13 cellular contexts compared by ENCODE assay signal in the genomic region with DNA sequence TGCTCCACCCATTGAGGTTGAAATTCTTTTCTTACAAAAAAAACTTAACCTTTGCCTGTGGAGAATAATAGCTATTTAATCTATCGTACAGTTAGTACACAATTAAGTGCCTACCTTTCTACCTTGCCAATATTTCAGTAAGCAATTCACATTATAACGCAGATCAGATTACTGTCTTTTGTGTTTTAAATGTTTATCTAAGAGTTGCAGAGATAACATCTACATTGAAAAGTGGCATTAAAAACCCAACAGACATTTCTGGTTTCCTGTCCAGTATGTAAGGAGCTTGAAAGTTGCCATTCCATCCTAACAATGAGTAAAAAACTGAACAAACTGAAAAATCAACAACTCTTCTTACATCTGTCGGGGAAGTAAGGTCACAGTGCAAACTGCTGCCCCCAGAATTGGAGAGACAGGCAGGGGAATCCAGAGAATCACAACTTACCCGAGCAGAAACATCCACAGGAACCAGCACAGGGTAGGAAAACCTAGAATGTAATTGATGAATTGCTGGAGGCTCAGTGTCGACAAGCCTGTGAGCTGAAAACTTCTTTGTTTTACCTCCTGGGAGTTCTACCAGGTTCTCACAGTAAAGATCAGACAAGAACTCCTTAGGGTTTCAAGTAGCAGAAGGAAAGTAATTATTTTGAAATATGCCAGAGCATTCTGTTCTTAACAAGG. TPM values are rescaled to one million over a fixed set of nuclear protein-coding genes. Genes with fewer than 3 reads are reported as not detected.
DNase-seq lines count a peak whose midpoint lies in the region; ATAC-seq and TF ChIP-seq lines count a peak whose summit lies in the region.
"Had no signal": no experiment of that assay in that cellular context is flagged by ENCODE, and none has a peak within 500 bp of the region (broad histone marks: within the 10 kb centered on the region; RNA-seq: fewer than 3 reads in every experiment).

No MANE protein-coding gene starts in this region.

- no peaks in the 10 kb centered on the region for H3F3A ChIP-seq in smooth muscle cell (ENCODE audit: low read depth)

- H2AFZ ChIP-seq in smooth muscle cell (ENCODE audit: low read depth): peak overlapping the region; percentile 21

- H3K4me2 ChIP-seq in smooth muscle cell: no peak overlapping the region

- no peaks in the 10 kb centered on the region for H3K36me3 Mint-ChIP-seq in activated CD8-positive, alpha-beta memory T cell treated with anti-CD3 and anti-CD28 coated beads, Interleukin-2, amount 10 ng/mL, durations not matched to agents 7 days and 5 days

- no peaks in the 10 kb centered on the region for H3K9me3 ChIP-seq in smooth muscle cell (replicated peaks; ENCODE audit: low read depth)

- H3K27ac ChIP-seq in smooth muscle cell (ENCODE audit: low read depth): no peak overlapping the region
- H3K27ac ChIP-seq: skin epidermis had no signal

- H3K79me2 ChIP-seq in smooth muscle cell (ENCODE audit: low read depth): no peaks in the 10 kb centered on the region

- H3K4me1 Mint-ChIP-seq in activated CD8-positive, alpha-beta memory T cell treated with anti-CD3 and anti-CD28 coated beads, Interleukin-2, amount 10 ng/mL, durations not matched to agents 7 days and 5 days: peaks cover 16% of the 10 kb centered on the region

- H3K4me3 ChIP-seq in fibroblast of mammary gland (ENCODE audit: control insufficient read depth, low read depth, low read length) (no peak overlapping the region), smooth muscle cell (no peak overlapping the region)
- H3K4me3 ChIP-seq: skin epidermis had no signal

- no peaks in the 10 kb centered on the region for H3K36me3 ChIP-seq in smooth muscle cell (ENCODE audit: low read depth)

- no peak for ATAC-seq in activated CD8-positive, alpha-beta memory T cell treated with anti-CD3 and anti-CD28 coated beads, Interleukin-2, amount 10 ng/mL, durations not matched to agents 7 days and 5 days
- no peak for ATAC-seq in HG02885 (IDR thresholded peaks at IDR 0.05; ENCODE audit: poor library complexity, unreplicated experiment)

- TF ChIP-seq CTCF in fibroblast of mammary gland (conservative IDR thresholded peaks at IDR 0.05; ENCODE audit: control insufficient read depth, insufficient read depth, low read depth, low read length): no peak
- TF ChIP-seq CTCF in smooth muscle cell (IDR thresholded peaks at IDR 0.05; ENCODE audit: borderline replicate concordance, insufficient read depth, poor library complexity, severe bottlenecking): no peak

- peak overlapping the region; percentile 70 for H3K27ac Mint-ChIP-seq in activated CD8-positive, alpha-beta memory T cell treated with anti-CD3 and anti-CD28 coated beads, Interleukin-2, amount 10 ng/mL, durations not matched to agents 7 days and 5 days
- H3K27ac Mint-ChIP-seq: activated CD4-positive, alpha-beta T cell treated with anti-CD3 and anti-CD28 coated beads, Interleukin-2, amount 10 ng/mL, durations not matched to agents 24 days and 14 days had no signal

- H3K4me3 Mint-ChIP-seq in activated CD8-positive, alpha-beta memory T cell treated with anti-CD3 and anti-CD28 coated beads, Interleukin-2, amount 10 ng/mL, durations not matched to agents 7 days and 5 days: peak overlapping the region; percentile 5
- H3K4me3 Mint-ChIP-seq: activated CD4-positive, alpha-beta T cell treated with anti-CD3 and anti-CD28 coated beads, Interleukin-2, amount 10 ng/mL, durations not matched to agents 24 days and 14 days had no signal

- CTCF ChIA-PET in activated CD8-positive, alpha-beta memory T cell treated with anti-CD3 and anti-CD28 coated beads, Interleukin-2, amount 10 ng/mL, durations not matched to agents 7 days and 5 days (lab: Charles Lee): interaction anchor here (0.7 to 1.4 kb wide), 2 partner anchors 15 to 24 kb away, joined by 3 to 5 read pairs; no protein-coding TSS in a partner anchor

- 57% methylated on average over 5 of the region's 5 CpGs for WGBS in smooth muscle cell (ENCODE audit: low lambda C conversion rate)

- H4K20me1 ChIP-seq in smooth muscle cell (ENCODE audit: low read depth): no peaks in the 10 kb centered on the region

- no peaks in the 10 kb centered on the region for H3K27me3 ChIP-seq in smooth muscle cell (ENCODE audit: low read depth)

- no peak for DNase-seq in activated CD8-positive, alpha-beta memory T cell treated with anti-CD3 and anti-CD28 coated beads, Interleukin-2, amount 10 ng/mL, durations not matched to agents 7 days and 5 days
- DNase-seq in activated CD8-positive, alpha-beta memory T cell treated with anti-CD3 and anti-CD28 coated beads, Interleukin-2, amount 50 U/mL, for 4 hours: no peak
- peak; percentile 90 for DNase-seq in NCI-H748 treated with DMSO at 0.1 percent for 48 hours (lab: John Stamatoyannopoulos, UW)
- peak; percentile 15 for DNase-seq in fibroblast of mammary gland (ENCODE audit: low read depth)
- no peak for DNase-seq in smooth muscle cell (lab: John Stamatoyannopoulos, UW; ENCODE audit: unreplicated experiment)
- no peak for DNase-seq in NCI-H1930 (lab: John Stamatoyannopoulos, UW)
- DNase-seq in activated T-cell treated with anti-CD3 and anti-CD28 coated beads, Interleukin-2, amount 50 U/mL, for 48 hours: no peak
- DNase-seq: activated CD4-positive, alpha-beta T cell treated with anti-CD3 and anti-CD28 coated beads, Interleukin-2, amount 10 ng/mL, durations not matched to agents 24 days and 14 days; activated effector memory CD4-positive, alpha-beta T cell treated with Interleukin-2 at 50 U/mL for 16 hours; foreskin fibroblast; GF-D8 had no signal

- H3K9me3 Mint-ChIP-seq in activated CD8-positive, alpha-beta memory T cell treated with anti-CD3 and anti-CD28 coated beads, Interleukin-2, amount 10 ng/mL, durations not matched to agents 7 days and 5 days (ENCODE audit: low read depth): no peaks in the 10 kb centered on the region

- H3K4me1 ChIP-seq in smooth muscle cell (ENCODE audit: low read depth): no peaks in the 10 kb centered on the region

- H3K9ac ChIP-seq in smooth muscle cell (ENCODE audit: low read depth): no peak overlapping the region

- H3K27me3 Mint-ChIP-seq in activated CD8-positive, alpha-beta memory T cell treated with anti-CD3 and anti-CD28 coated beads, Interleukin-2, amount 10 ng/mL, durations not matched to agents 7 days and 5 days: no peaks in the 10 kb centered on the region

RNA-seq across cellular contexts. Expression of gene ACSL4, which starts 27.3 kb away (rescaled TPM):
- total RNA-seq in activated CD8-positive, alpha-beta memory T cell treated with anti-CD3 and anti-CD28 coated beads, Interleukin-2, amount 10 ng/mL, durations not matched to agents 7 days and 5 days: 10 to 100 TPM; 68.3 to 95.1 TPM
- total RNA-seq in smooth muscle cell: 61.8 and 79.0 TPM in 2 replicates
- 14.7 and 15.4 TPM in 2 replicates for polyA plus RNA-seq in smooth muscle cell

Comparison
In these comparisons a context has a peak if more than half of its experiments do, and no peak if none do; other contexts are left out.
1. DNase-seq: peak in NCI-H748 treated with DMSO at 0.1 percent for 48 hours (single experiment) and fibroblast of mammary gland (single experiment); none in activated CD8-positive, alpha-beta memory T cell treated with anti-CD3 and anti-CD28 coated beads, Interleukin-2, amount 10 ng/mL, durations not matched to agents 7 days and 5 days (single experiment), activated CD8-positive, alpha-beta memory T cell treated with anti-CD3 and anti-CD28 coated beads, Interleukin-2, amount 50 U/mL, for 4 hours (single experiment), smooth muscle cell (single experiment), NCI-H1930 (0 of 2) and activated T-cell treated with anti-CD3 and anti-CD28 coated beads, Interleukin-2, amount 50 U/mL, for 48 hours (0 of 2).